ENCODE assay signal across 34 cellular contexts in genomic region chr4:54192811-54193210, GRCh38. TPM values are rescaled to one million over a fixed set of nuclear protein-coding genes. Genes with fewer than 3 reads are reported as not detected.
"Had no signal": no experiment of that assay in that cellular context is flagged by ENCODE, and none has a peak within 500 bp of the region (broad histone marks: within the 10 kb centered on the region; RNA-seq: fewer than 3 reads in every experiment).

No MANE protein-coding gene starts in this region.

- H3K36me3 Mint-ChIP-seq: activated naive CD8-positive, alpha-beta T cell treated with anti-CD3 and anti-CD28 coated beads for 36 hours; mesothelial cell of epicardium; naive thymus-derived CD4-positive, alpha-beta T cell; stimulated activated naive B cell treated with anti-CD40 and anti-IgM and Interleukin-4, amounts not matched to agents 10 μg/mL and 1 μg/mL and 100 μg/mL, for 72 hours had no signal

- H3K4me3 Mint-ChIP-seq: activated naive CD4-positive, alpha-beta T cell treated with anti-CD3 and anti-CD28 coated beads for 36 hours; activated naive CD8-positive, alpha-beta T cell treated with anti-CD3 and anti-CD28 coated beads for 36 hours; activated T-cell treated with anti-CD3 and anti-CD28 coated beads, Interleukin-2, amount 50 U/mL, for 72 hours; mesothelial cell of epicardium; naive thymus-derived CD4-positive, alpha-beta T cell; neural crest cell; stimulated activated naive B cell treated with anti-CD40 and anti-IgM and Interleukin-4, amounts not matched to agents 10 μg/mL and 1 μg/mL and 100 μg/mL, for 72 hours; T-helper 2 cell treated with Interferon-gamma antibody and Interleukin-4, amounts not matched to agents 5 μg/mL and 100 μg/mL, for 36 hours had no signal

- H3K4me1 ChIP-seq: adrenal gland, body of pancreas, colonic mucosa, gastrocnemius medialis, pancreas, prostate gland, stomach, tibial artery had no signal

- H3K27ac ChIP-seq: adrenal gland, body of pancreas, colonic mucosa, gastrocnemius medialis, pancreas, prostate gland, stomach, suprapubic skin, tibial artery had no signal

- H3K4me1 Mint-ChIP-seq: activated naive CD8-positive, alpha-beta T cell treated with anti-CD3 and anti-CD28 coated beads for 36 hours; naive thymus-derived CD4-positive, alpha-beta T cell; stimulated activated naive B cell treated with anti-CD40 and anti-IgM and Interleukin-4, amounts not matched to agents 10 μg/mL and 1 μg/mL and 100 μg/mL, for 72 hours had no signal

- H3K27me3 ChIP-seq: adrenal gland, body of pancreas, colonic mucosa, gastrocnemius medialis, pancreas, stomach, suprapubic skin, tibial artery had no signal

- FAIRE-seq: keratinocyte, pancreas had no signal

- DNase-seq: activated CD4-positive, alpha-beta T cell treated with anti-CD3 and anti-CD28 coated beads for 4 hours; activated CD4-positive, alpha-beta T cell treated with anti-CD3 and anti-CD28 coated beads, Interleukin-2, amount 50 U/mL, for 4 hours; activated effector memory CD4-positive, alpha-beta T cell treated with anti-CD3 and anti-CD28 coated beads, Interleukin-2, amount 50 U/mL, for 16 hours; activated naive CD4-positive, alpha-beta T cell treated with anti-CD3 and anti-CD28 coated beads for 36 hours; activated naive CD8-positive, alpha-beta T cell treated with anti-CD3 and anti-CD28 coated beads for 36 hours; activated T-cell treated with anti-CD3 and anti-CD28 coated beads for 4 hours; activated T-cell treated with anti-CD3 and anti-CD28 coated beads, Interleukin-2, amount 50 U/mL, for 72 hours; adrenal gland; aorta; body of pancreas; colonic mucosa; effector CD8-positive, alpha-beta T cell; gastrocnemius medialis; glutamatergic neuron; left cardiac atrium; left ventricle myocardium superior; mammary epithelial cell; naive thymus-derived CD4-positive, alpha-beta T cell; nucleus accumbens; pancreas; stimulated activated CD4-positive, alpha-beta T cell treated with anti-CD3 and anti-CD28 coated beads, Interleukin-1b, Interleukin-23, amount 100 ng/mL, for 48 hours; stimulated activated CD4-positive, alpha-beta T cell treated with anti-CD3 and anti-CD28 coated beads, Interleukin-4, amount 100 ng/mL, for 4 hours; stimulated activated CD8-positive, alpha-beta memory T cell treated with anti-CD3 and anti-CD28 coated beads, Interleukin-4, amount 100 ng/mL, for 48 hours; stimulated activated naive B cell treated with anti-CD40 and anti-IgM and Interleukin-4, amounts not matched to agents 10 μg/mL and 1 μg/mL and 100 μg/mL, for 72 hours; stomach; T-helper 1 cell; tibial artery had no signal

- H3K9me3 Mint-ChIP-seq: activated naive CD4-positive, alpha-beta T cell treated with anti-CD3 and anti-CD28 coated beads for 36 hours; activated naive CD8-positive, alpha-beta T cell treated with anti-CD3 and anti-CD28 coated beads for 36 hours; activated T-cell treated with anti-CD3 and anti-CD28 coated beads, Interleukin-2, amount 50 U/mL, for 72 hours; T-helper 2 cell treated with Interferon-gamma antibody and Interleukin-4, amounts not matched to agents 5 μg/mL and 100 μg/mL, for 36 hours had no signal

- H3K27ac Mint-ChIP-seq: activated naive CD4-positive, alpha-beta T cell treated with anti-CD3 and anti-CD28 coated beads for 36 hours; activated naive CD8-positive, alpha-beta T cell treated with anti-CD3 and anti-CD28 coated beads for 36 hours; activated T-cell treated with anti-CD3 and anti-CD28 coated beads, Interleukin-2, amount 50 U/mL, for 72 hours; mesothelial cell of epicardium; naive thymus-derived CD4-positive, alpha-beta T cell; stimulated activated naive B cell treated with anti-CD40 and anti-IgM and Interleukin-4, amounts not matched to agents 10 μg/mL and 1 μg/mL and 100 μg/mL, for 72 hours; T-helper 2 cell treated with Interferon-gamma antibody and Interleukin-4, amounts not matched to agents 5 μg/mL and 100 μg/mL, for 36 hours had no signal

- ATAC-seq: activated T-cell treated with anti-CD3 and anti-CD28 coated beads, Interleukin-2, amount 50 U/mL, for 72 hours; body of pancreas; gastrocnemius medialis; left cardiac atrium; left ventricle myocardium superior; naive thymus-derived CD4-positive, alpha-beta T cell; pancreas; stimulated activated naive B cell treated with anti-CD40 and anti-IgM and Interleukin-4, amounts not matched to agents 10 μg/mL and 1 μg/mL and 100 μg/mL, for 72 hours had no signal

- H3K36me3 ChIP-seq: adrenal gland, colonic mucosa, gastrocnemius medialis, pancreas, prostate gland, stomach, suprapubic skin, tibial artery had no signal

- H3K9me3 ChIP-seq: adrenal gland, body of pancreas, colonic mucosa, gastrocnemius medialis, pancreas, prostate gland, stomach, suprapubic skin, tibial artery had no signal

- H3K4me2 ChIP-seq: smooth muscle cell had no signal

- H3K4me3 ChIP-seq: adrenal gland, body of pancreas, colonic mucosa, gastrocnemius medialis, pancreas, prostate gland, smooth muscle cell, stomach, suprapubic skin, tibial artery had no signal

RNA-seq across cellular contexts. Expression of gene PDGFRA, which starts 36.3 kb away (rescaled TPM):
- total RNA-seq: activated naive CD4-positive, alpha-beta T cell treated with anti-CD3 and anti-CD28 coated beads for 36 hours; activated naive CD8-positive, alpha-beta T cell treated with anti-CD3 and anti-CD28 coated beads for 36 hours had no signal
- polyA plus RNA-seq: naive thymus-derived CD4-positive, alpha-beta T cell had no signal
